1 cellular context compared by ENCODE assay signal in genomic region chr6:45759134-45759849, GRCh38.
TF ChIP-seq lines count a peak whose summit lies in the region.

No MANE protein-coding gene starts in this region.

TF ChIP-seq in SK-N-SH, 30 proteins besides CTCF, POLR2A, EP300 and RAD21 (continued from another document):
- TF ChIP-seq REST (IDR thresholded peaks at IDR 0.05; ENCODE audit: low read depth, low read length) (no peak), FOSL2 (IDR thresholded peaks at IDR 0.05; ENCODE audit: borderline replicate concordance, low read depth) (no peak), IRF3 (IDR thresholded peaks at IDR 0.05; ENCODE audit: low read depth, low read length) (no peak)
